ENCODE assay signal across 1 cellular context in the genomic region with DNA sequence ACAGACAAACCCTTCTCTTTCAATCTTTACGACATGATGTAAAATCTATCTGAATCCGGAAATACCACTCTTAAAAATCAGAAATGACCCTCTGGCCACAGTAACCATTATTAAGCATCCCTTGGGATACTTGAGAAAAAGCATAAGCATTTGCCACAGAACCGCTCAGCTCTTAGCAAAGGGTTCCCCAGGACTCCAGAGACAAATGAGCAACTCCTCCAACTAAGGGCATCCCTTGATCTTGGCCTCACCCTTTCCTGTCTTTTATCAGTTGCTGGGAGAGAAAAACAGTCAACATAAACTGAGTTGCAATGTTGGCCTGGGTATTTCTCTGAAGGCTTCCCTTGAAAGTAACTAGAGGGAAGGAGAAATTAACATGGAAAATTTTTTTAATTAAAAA.
TF ChIP-seq lines count a peak whose summit lies in the region.

No MANE protein-coding gene starts in this region.

TF ChIP-seq in GM12878, 131 proteins besides CTCF, POLR2A, EP300 and RAD21:
- no peak for TF ChIP-seq BRCA1 (IDR thresholded peaks at IDR 0.05; ENCODE audit: low read depth, low read length)
